8 cellular contexts compared by ENCODE assay signal in genomic region chr15:90388462-90389182, GRCh38. TPM values are rescaled to one million over a fixed set of nuclear protein-coding genes. Genes with fewer than 3 reads are reported as not detected.
A peak's percentile ranks its signal among the peaks of the same experiment; 100 is the strongest.
DNase-seq lines count a peak whose midpoint lies in the region; ATAC-seq, FAIRE-seq and TF ChIP-seq lines count a peak whose summit lies in the region.

No MANE protein-coding gene starts in this region.

- no peaks in the 10 kb centered on the region for H4K20me1 ChIP-seq in GM12878 (ENCODE audit: control insufficient read depth, insufficient read depth)

- no peak for TF ChIP-seq EP300 in GM12878 (IDR thresholded peaks at IDR 0.05; ENCODE audit: borderline replicate concordance in 1 of 2, control insufficient read depth in 1 of 2, low read depth in 2 of 2, low read length in 2 of 2)

- BruUV-seq in Calu3 (replicated peaks; lab: Mats Ljungman, UMichigan) (TSS peak; percentile 48), GM12878 (replicated peaks; lab: Mats Ljungman, UMichigan) (TSS peak; percentile 60)

- peak overlapping the region; percentile 71 for H3K4me3 ChIP-seq in HUES6 (ENCODE audit: low read depth, low read length)
- H3K4me3 ChIP-seq in GM12878, result peak overlapping the region; percentile 94
- peak overlapping the region; percentile 87 for H3K4me3 ChIP-seq in iPS-15b (ENCODE audit: low read depth, low read length)
- peak overlapping the region; percentile 86 to 94 (median 92) for H3K4me3 ChIP-seq in skeletal muscle tissue (ENCODE audit: low read length in 3 of 3)

- peak overlapping the region; percentile 74 for H3K4me3 Mint-ChIP-seq in Calu3 (ENCODE audit: low read depth, unreplicated experiment)

- ATAC-seq in GM21526 (IDR thresholded peaks at IDR 0.05; ENCODE audit: low FRiP score, unreplicated experiment), result peak; percentile 50
- peak; percentile 73 for ATAC-seq in GM12878

- H3K27me3 ChIP-seq in HUES6 (ENCODE audit: control insufficient read depth, insufficient read depth, low read length) (no peaks in the 10 kb centered on the region), GM12878 (replicated peaks in 1 of 2; ENCODE audit: control insufficient read depth in 2 of 2, insufficient read depth in 2 of 2, low read length in 1 of 2) (no peaks in the 10 kb centered on the region), iPS-15b (ENCODE audit: control insufficient read depth, insufficient read depth, low read length) (no peaks in the 10 kb centered on the region), skeletal muscle tissue (ENCODE audit: control insufficient read depth in 3 of 3, insufficient read depth in 3 of 3, low read length in 3 of 3) (no peaks in the 10 kb centered on the region)

- H3K27me3 Mint-ChIP-seq in Calu3 (ENCODE audit: unreplicated experiment), result no peaks in the 10 kb centered on the region

- H3K27ac ChIP-seq in HUES6 (ENCODE audit: low read depth, low read length) (peak overlapping the region; percentile 58; the same call in 1 of the 2 replicates), GM12878 (ENCODE audit: control insufficient read depth, insufficient read depth) (peak overlapping the region; percentile 91), skeletal muscle tissue (ENCODE audit: low read depth, low read length) (peak overlapping the region; percentile 91)

- H3K4me2 ChIP-seq in GM12878 (ENCODE audit: control insufficient read depth, insufficient read depth), result peak overlapping the region; percentile 44

- peak overlapping the region; percentile 75 for H3K27ac Mint-ChIP-seq in Calu3 (ENCODE audit: unreplicated experiment)

- no peak for FAIRE-seq in GM12878 (lab: Jason Lieb, UNC)

- TF ChIP-seq CTCF in Calu3 (IDR thresholded peaks at IDR 0.05; ENCODE audit: unreplicated experiment) (no peak), GM12878 (IDR thresholded peaks at IDR 0.05 in 2 of 3, conservative IDR thresholded peaks at IDR 0.05 in 1 of 3; ENCODE audit: control insufficient read depth in 2 of 3, extremely low read depth in 1 of 3, insufficient read depth in 1 of 3, low read depth in 3 of 3, low read length in 3 of 3) (no peak)

- H3K36me3 Mint-ChIP-seq in Calu3 (ENCODE audit: insufficient read depth, unreplicated experiment), result peaks cover 61% of the 10 kb centered on the region

- SMC1A ChIA-PET in GM12878 (lab: Charles Lee; ENCODE audit: uncharacterized antibody, unreplicated experiment), result interaction anchor here (0.8 to 5.5 kb wide), 10 partner anchors 8 to 50 kb away, joined by 3 to 34 read pairs (median 4); no protein-coding TSS in a partner anchor

- DNase-seq in Calu3 (peak; percentile 68), T-helper 2 cell (peak in 4 of 5 experiments; percentile 27 to 69 (median 38)), GM12878 (ENCODE audit: low read depth, low spot score) (no peak), NCI-H1694 (lab: John Stamatoyannopoulos, UW) (no peak)

- H2AFZ ChIP-seq in GM12878 (ENCODE audit: control insufficient read depth, low read depth, low read length), result peak overlapping the region; percentile 68

- H3K36me3 ChIP-seq in HUES6 (ENCODE audit: control insufficient read depth, insufficient read depth, low read length) (peaks cover 12% of the 10 kb centered on the region), GM12878 (ENCODE audit: control insufficient read depth in 2 of 2, insufficient read depth in 2 of 2, low read length in 1 of 2) (peaks cover 0 to 8% of the 10 kb centered on the region in 2 experiments; a peak in 2 of 4 replicates), iPS-15b (ENCODE audit: control insufficient read depth, insufficient read depth, low read length) (no peaks in the 10 kb centered on the region), skeletal muscle tissue (ENCODE audit: control insufficient read depth in 3 of 3, insufficient read depth in 3 of 3, low read length in 3 of 3) (peaks cover 0 to 14% (median 11%) of the 10 kb centered on the region in 3 donors)

- H3K9ac ChIP-seq in HUES6 (ENCODE audit: low read length), result peak overlapping the region; percentile 62
- peak overlapping the region; percentile 97 for H3K9ac ChIP-seq in GM12878 (ENCODE audit: control insufficient read depth, insufficient read depth, low read length)
- H3K9ac ChIP-seq in iPS-15b (ENCODE audit: low read depth, low read length), result peak overlapping the region; percentile 76
- H3K9ac ChIP-seq in skeletal muscle tissue (ENCODE audit: low read depth in 1 of 3, low read length in 3 of 3), result peak overlapping the region; percentile 91 to 96 (median 96)

- H3K4me1 ChIP-seq in HUES6 (ENCODE audit: control insufficient read depth, insufficient read depth, low read length), result peaks cover 35% of the 10 kb centered on the region
- peaks cover 4% of the 10 kb centered on the region; the same call in 1 of the 2 replicates for H3K4me1 ChIP-seq in GM12878 (ENCODE audit: control insufficient read depth, insufficient read depth, low read length)
- H3K4me1 ChIP-seq in iPS-15b (ENCODE audit: control insufficient read depth, insufficient read depth, low read length), result peaks cover 28% of the 10 kb centered on the region
- H3K4me1 ChIP-seq in skeletal muscle tissue (ENCODE audit: control insufficient read depth in 3 of 3, insufficient read depth in 3 of 3, low read length in 3 of 3), result peaks cover 34 to 37% (median 35%) of the 10 kb centered on the region in 3 donors

- H3K9me3 Mint-ChIP-seq in Calu3 (ENCODE audit: low read depth, unreplicated experiment), result no peaks in the 10 kb centered on the region

- POLR2A ChIA-PET in GM12878 (lab: Charles Lee), result interaction anchor here (0.5 to 2.6 kb wide), 17 partner anchors 8 to 208 kb away, joined by 3 to 51 read pairs (median 5); partner anchors contain the start of gene ZNF774

- CTCF ChIA-PET in Calu3 (lab: Charles Lee), result interaction anchor here (0.7 to 2.4 kb wide), 13 partner anchors 8 to 655 kb away, joined by 3 to 27 read pairs (median 6); no protein-coding TSS in a partner anchor
- CTCF ChIA-PET in GM12878 (lab: Yijun Ruan, JAX), result interaction anchor here (0.6 to 1.7 kb wide), 7 partner anchors 12 to 195 kb away, joined by 3 to 6 read pairs (median 4); no protein-coding TSS in a partner anchor

- no peaks in the 10 kb centered on the region for H3K9me3 ChIP-seq in HUES6 (ENCODE audit: control insufficient read depth, insufficient read depth, low read depth, low read length)
- H3K9me3 ChIP-seq in GM12878 (replicated peaks; ENCODE audit: control insufficient read depth, insufficient read depth, low read length), result no peaks in the 10 kb centered on the region
- H3K9me3 ChIP-seq in iPS-15b (ENCODE audit: control insufficient read depth, insufficient read depth, low read length), result no peaks in the 10 kb centered on the region
- H3K9me3 ChIP-seq in skeletal muscle tissue (ENCODE audit: control insufficient read depth in 3 of 3, low read length in 3 of 3), result no peaks in the 10 kb centered on the region

- intact Hi-C loops in Calu3 (cut with micrococcal nuclease; ENCODE audit: unreplicated experiment), result no loop called here
- intact Hi-C loops in GM12878 (cut with micrococcal nuclease; ENCODE audit: unreplicated experiment), result no loop called here

- peak; percentile 60; the same call in 1 of the 2 replicates for TF ChIP-seq POLR2A in GM12878 (IDR thresholded peaks at IDR 0.05; ENCODE audit: low read depth, low read length)

- H3K4me1 Mint-ChIP-seq in Calu3 (ENCODE audit: low read depth, unreplicated experiment), result peaks cover 43% of the 10 kb centered on the region

- no peak for TF ChIP-seq RAD21 in GM12878 (IDR thresholded peaks at IDR 0.05; ENCODE audit: insufficient read depth, low read depth, low read length)

- RAD21 ChIA-PET in GM12878 (lab: Charles Lee; ENCODE audit: unreplicated experiment), result interaction anchor here (0.9 to 2.2 kb wide), 15 partner anchors 10 to 198 kb away, joined by 3 to 12 read pairs (median 6); no protein-coding TSS in a partner anchor

- H3K79me2 ChIP-seq in GM12878 (ENCODE audit: control insufficient read depth, insufficient read depth, low read length), result peaks cover 50% of the 10 kb centered on the region

- under 1% methylated on average over 30 of the region's 50 CpGs for WGBS in GM12878 (ENCODE audit: insufficient coverage, insufficient replicate concordance, low lambda C conversion rate, missing lambda C conversion rate)

- in situ Hi-C loops in GM12878 (cut with MboI), result no loop called here

RNA-seq across cellular contexts. Expression of gene IQGAP1, which starts 0.6 kb away (rescaled TPM):
- total RNA-seq in Calu3 (2022), result 193 and 206 TPM in 2 replicates
- 229 and 246 TPM in 2 replicates for total RNA-seq in GM12878 (2013; cell fraction: nucleolus; rRNA removed)
- total RNA-seq in GM12878 (2014; rRNA removed), result 124 and 140 TPM in 2 replicates
- total RNA-seq in GM12878 (2014; rRNA removed; fragmentation: Illumina TruSeq; extraction: Trizol), result 222 and 234 TPM in 2 replicates
- total RNA-seq in GM12878 (2021), result 118 and 122 TPM in 2 replicates
- polyA plus RNA-seq in GM12878 (2011; ENCODE audit: low read depth), result 52.6 TPM
- 110 and 149 TPM in 2 replicates for polyA plus RNA-seq in GM12878 (2011; rRNA removed)
- polyA plus RNA-seq in GM12878 (2011; cell fraction: cytosol; rRNA removed), result 45.3 and 51.0 TPM in 2 replicates
- polyA plus RNA-seq in GM12878 (2011; cell fraction: nucleus; rRNA removed), result 114 and 372 TPM in 2 replicates
- polyA plus RNA-seq in GM12878 (2012), result 61.3 and 79.2 TPM in 2 replicates
- polyA plus RNA-seq in GM12878 (2014; fragmentation: Illumina TruSeq; extraction: Trizol), result 250 and 338 TPM in 2 replicates
- 10 to 100 TPM; 65.2 to 66.6 TPM for polyA plus RNA-seq in GM12878 (2014; fragmentation: Nextera tagmentation; extraction: Ambion mirVana)
- 96.6 and 115 TPM in 2 replicates for polyA plus RNA-seq in GM12878 (2014; rRNA removed)
- polyA plus RNA-seq in GM12878 (2016; fragmentation: Nextera tagmentation; extraction: Ambion mirVana), result 100 to 1,000 TPM in 1 of 2 experiments, 10 to 100 TPM in 1; 99.6 to 103 TPM
- 168 and 218 TPM in 2 replicates for polyA minus RNA-seq in GM12878 (2011; rRNA and poly(A)+ RNA removed)
- polyA minus RNA-seq in GM12878 (2011; cell fraction: cytosol; rRNA and poly(A)+ RNA removed), result 52.7 and 66.6 TPM in 2 replicates
- polyA minus RNA-seq in GM12878 (2011; cell fraction: nucleus; rRNA and poly(A)+ RNA removed), result 106 and 330 TPM in 2 replicates
- 104 TPM for total RNA-seq in skeletal muscle tissue

RNA-seq across cellular contexts. Expression of gene ZNF774, which starts 36.5 kb away (rescaled TPM):
- total RNA-seq in Calu3 (2022), result 6.2 and 10.4 TPM in 2 replicates
- 6.5 and 7.0 TPM in 2 replicates for total RNA-seq in GM12878 (2013; cell fraction: nucleolus; rRNA removed)
- 1.5 and 1.7 TPM in 2 replicates for total RNA-seq in GM12878 (2014; rRNA removed)
- total RNA-seq in GM12878 (2014; rRNA removed; fragmentation: Illumina TruSeq; extraction: Trizol), result 1.7 and 2.3 TPM in 2 replicates
- 1.7 TPM in 2 replicates for total RNA-seq in GM12878 (2021)
- 1.1 TPM for polyA plus RNA-seq in GM12878 (2011; ENCODE audit: low read depth)
- 0.87 and 0.98 TPM in 2 replicates for polyA plus RNA-seq in GM12878 (2011; rRNA removed)
- polyA plus RNA-seq in GM12878 (2011; cell fraction: cytosol; rRNA removed), result 0.51 and 0.59 TPM in 2 replicates
- polyA plus RNA-seq in GM12878 (2011; cell fraction: nucleus; rRNA removed), result 0.80 and 0.91 TPM in 2 replicates
- 0.62 and 0.86 TPM in 2 replicates for polyA plus RNA-seq in GM12878 (2012)
- polyA plus RNA-seq in GM12878 (2014; fragmentation: Illumina TruSeq; extraction: Trizol), result 2.0 and 2.4 TPM in 2 replicates
- polyA plus RNA-seq in GM12878 (2014; fragmentation: Nextera tagmentation; extraction: Ambion mirVana), result under 1 TPM; 0.35 to 0.40 TPM
- 2.2 and 2.5 TPM in 2 replicates for polyA plus RNA-seq in GM12878 (2014; rRNA removed)
- 1 to 10 TPM in 1 of 2 experiments, under 1 TPM in 1; 0.54 to 1.8 TPM for polyA plus RNA-seq in GM12878 (2016; fragmentation: Nextera tagmentation; extraction: Ambion mirVana)
- 0.46 and 1.2 TPM in 2 replicates for polyA minus RNA-seq in GM12878 (2011; rRNA and poly(A)+ RNA removed)
- 0.52 TPM in 1 of 2 replicates, not detected in the other for polyA minus RNA-seq in GM12878 (2011; cell fraction: cytosol; rRNA and poly(A)+ RNA removed)
- 0.73 and 1.1 TPM in 2 replicates for polyA minus RNA-seq in GM12878 (2011; cell fraction: nucleus; rRNA and poly(A)+ RNA removed)
- total RNA-seq in skeletal muscle tissue, result 2.1 TPM

Comparison
In these comparisons a context has a peak if more than half of its experiments do, and no peak if none do; other contexts are left out.
1. DNase-seq: peak in Calu3 (single experiment) and T-helper 2 cell (4 of 5); none in GM12878 (single experiment) and NCI-H1694 (single experiment).
2. Peak in every context shown above with its lines, with median percentiles within 50 percentile points of each other: H3K27ac ChIP-seq, H3K4me3 ChIP-seq and H3K9ac ChIP-seq.